Comparison of ENCODE assay signal across 8 cellular contexts in genomic region chr7:73739387-73739767, GRCh38. TPM values are rescaled to one million over a fixed set of nuclear protein-coding genes. Genes with fewer than 3 reads are reported as not detected.
A peak's percentile ranks its signal among the peaks of the same experiment; 100 is the strongest.
DNase-seq lines count a peak whose midpoint lies in the region; ATAC-seq and TF ChIP-seq lines count a peak whose summit lies in the region.

No MANE protein-coding gene starts in this region.

- DNase-seq in SJSA1 (ENCODE audit: low read depth in 1 of 2, low spot score in 2 of 2) (no peak), foreskin fibroblast (no peak), dedifferentiated amniotic fluid mesenchymal stem cell (ENCODE audit: extremely low spot score) (no peak), activated gamma-delta T cell (lab: John Stamatoyannopoulos, UW) (no peak), kidney tubule cell (ENCODE audit: low spot score) (no peak), KBM-7 (no peak)

- H3K9ac ChIP-seq in skeletal muscle tissue (ENCODE audit: low read depth in 1 of 3, low read length in 3 of 3), result peak overlapping the region; percentile 88 to 98 (median 92)

- TF ChIP-seq CTCF in foreskin fibroblast (IDR thresholded peaks at IDR 0.05; ENCODE audit: low read depth, low read length), result no peak

- H3K27ac ChIP-seq in SJSA1 (peak overlapping the region; percentile 24), skeletal muscle tissue (ENCODE audit: low read depth, low read length) (peak overlapping the region; percentile 84)

- H3K9me3 ChIP-seq in SJSA1 (replicated peaks), result no peaks in the 10 kb centered on the region
- H3K9me3 ChIP-seq in skeletal muscle tissue (ENCODE audit: control insufficient read depth in 3 of 3, low read length in 3 of 3), result no peaks in the 10 kb centered on the region

- in situ Hi-C loops in KBM-7 (cut with MboI; ENCODE audit: low pct_unique_long_range_greater_than_20kb, low sequenced_read_pairs), result loop anchor here (10.0 kb wide), 1 partner anchor 115 kb away; the partner anchor contains the start of gene MLXIPL

- H3K4me3 ChIP-seq in SJSA1, result peak overlapping the region; percentile 61
- peak overlapping the region; percentile 86 to 96 for H3K4me3 ChIP-seq in foreskin fibroblast (ENCODE audit: low read depth in 1 of 2, low read length in 2 of 2)
- H3K4me3 ChIP-seq in skeletal muscle tissue (ENCODE audit: low read length in 3 of 3), result peak overlapping the region; percentile 82 to 96 (median 91)

- H3K36me3 ChIP-seq in SJSA1 (peaks cover 32% of the 10 kb centered on the region), skeletal muscle tissue (ENCODE audit: control insufficient read depth in 3 of 3, insufficient read depth in 3 of 3, low read length in 3 of 3) (peaks cover 14 to 17% (median 15%) of the 10 kb centered on the region in 3 donors)

- ATAC-seq in GM18868 (IDR thresholded peaks at IDR 0.05; ENCODE audit: unreplicated experiment), result peak; percentile 1

- no peaks in the 10 kb centered on the region for H3K27me3 ChIP-seq in SJSA1 (replicated peaks)
- no peaks in the 10 kb centered on the region for H3K27me3 ChIP-seq in skeletal muscle tissue (ENCODE audit: control insufficient read depth in 3 of 3, insufficient read depth in 3 of 3, low read length in 3 of 3)

- peaks cover 25% of the 10 kb centered on the region for H3K4me1 ChIP-seq in SJSA1 (replicated peaks)
- peaks cover 6 to 28% (median 22%) of the 10 kb centered on the region in 3 donors for H3K4me1 ChIP-seq in skeletal muscle tissue (ENCODE audit: control insufficient read depth in 3 of 3, insufficient read depth in 3 of 3, low read length in 3 of 3)

RNA-seq across cellular contexts. Expression of gene ABHD11, which starts 0.8 kb away (rescaled TPM):
- 23.6 and 25.8 TPM in 2 replicates for total RNA-seq in SJSA1 (2014; rRNA removed; shearing (Covaris generic))
- 13.6 TPM for total RNA-seq in skeletal muscle tissue

RNA-seq across cellular contexts. Expression of gene STX1A, which starts 19.9 kb away (rescaled TPM):
- total RNA-seq in SJSA1 (2014; rRNA removed; shearing (Covaris generic)), result 8.8 and 10.1 TPM in 2 replicates
- total RNA-seq in skeletal muscle tissue, result 8.4 TPM

RNA-seq across cellular contexts. Expression of gene CLDN3, which starts 30.7 kb away (rescaled TPM):
- total RNA-seq in SJSA1 (2014; rRNA removed; shearing (Covaris generic)), result not detected in 2 replicates
- 0.52 TPM for total RNA-seq in skeletal muscle tissue

RNA-seq across cellular contexts. Expression of gene BUD23, which starts 56.0 kb away (rescaled TPM):
- 42.2 and 45.5 TPM in 2 replicates for total RNA-seq in SJSA1 (2014; rRNA removed; shearing (Covaris generic))
- 45.4 TPM for total RNA-seq in skeletal muscle tissue

RNA-seq across cellular contexts. Expression of gene DNAJC30, which starts 56.1 kb away (rescaled TPM):
- 1.3 TPM in 2 replicates for total RNA-seq in SJSA1 (2014; rRNA removed; shearing (Covaris generic))
- total RNA-seq in skeletal muscle tissue, result 1.6 TPM
